16 cellular contexts compared by ENCODE assay signal in genomic region chrX:37863728-37864127, GRCh38. TPM values are rescaled to one million over a fixed set of nuclear protein-coding genes. Genes with fewer than 3 reads are reported as not detected.
DNase-seq lines count a peak whose midpoint lies in the region; ATAC-seq, FAIRE-seq and TF ChIP-seq lines count a peak whose summit lies in the region.
"Had no signal": no experiment of that assay in that cellular context is flagged by ENCODE, and none has a peak within 500 bp of the region (broad histone marks: within the 10 kb centered on the region; RNA-seq: fewer than 3 reads in every experiment).

No MANE protein-coding gene starts in this region.

- 31 to 32% methylated on average over 3 of the region's 3 CpGs for WGBS in pancreas, 2 donors

- peaks cover 0 to 2% (median 0%) of the 10 kb centered on the region in 3 donors for H3K4me1 ChIP-seq in pancreas

- intact Hi-C loops in pancreas (cut with DNase I) = no loop called here

- DNase-seq in HuH-7 (ENCODE audit: low spot score) (peak; percentile 14), left lobe of liver (ENCODE audit: low spot score) (no peak), pancreas (no peak), SHP77 (lab: John Stamatoyannopoulos, UW) (no peak), hypothalamus (lab: John Stamatoyannopoulos, UW) (no peak)
- DNase-seq: ACHN; CD4-positive, CD25-positive, alpha-beta regulatory T cell; DMS79; H7 had no signal

- TF ChIP-seq CTCF in 22Rv1 (IDR thresholded peaks at IDR 0.05) (no peak), pancreas (IDR thresholded peaks at IDR 0.05) (no peak)

- H3K27ac ChIP-seq in 22Rv1 (peak overlapping the region; percentile 26; the same call in 1 of the 2 replicates), pancreas (no peak overlapping the region)
- H3K27ac ChIP-seq: BLaER1 treated with 17β-estradiol and CSF1 and Interleukin-3, amounts not matched to agents 10 nM and 100 nM had no signal

- H3K9me3 ChIP-seq in pancreas = no peaks in the 10 kb centered on the region

- ATAC-seq in left lobe of liver = peak; percentile 46
- no peak for ATAC-seq in pancreas
- ATAC-seq in HG02623 (IDR thresholded peaks at IDR 0.05; ENCODE audit: unreplicated experiment) = no peak
- ATAC-seq: GM12878, GM23338 had no signal

- peaks cover 0 to 3% (median 0%) of the 10 kb centered on the region in 4 donors for H3K27me3 ChIP-seq in pancreas
- H3K27me3 ChIP-seq: BLaER1 treated with 17β-estradiol and CSF1 and Interleukin-3, amounts not matched to agents 10 nM and 100 nM had no signal

- peak; percentile 17 for FAIRE-seq in pancreas (lab: Jason Lieb, UNC)
- FAIRE-seq: GM12878, GM18507 had no signal

- H3K36me3 ChIP-seq in pancreas = no peaks in the 10 kb centered on the region
- H3K36me3 ChIP-seq: BLaER1 treated with 17β-estradiol and CSF1 and Interleukin-3, amounts not matched to agents 10 nM and 100 nM had no signal

- no peak overlapping the region for H3K4me3 ChIP-seq in pancreas
- H3K4me3 ChIP-seq: BLaER1 treated with 17β-estradiol and CSF1 and Interleukin-3, amounts not matched to agents 10 nM and 100 nM; GM12878; GM23338 had no signal

RNA-seq across cellular contexts. Expression of gene DYNLT3, which starts 16.4 kb away (rescaled TPM):
- 13.2 TPM for total RNA-seq in left lobe of liver
- total RNA-seq in pancreas = 10 to 100 TPM in 1 of 6 donors, 1 to 10 TPM in 5; 5.0 to 11.3 (median 6.8) TPM
- polyA plus RNA-seq in pancreas = 10 to 100 TPM in 1 of 2 donors, 1 to 10 TPM in 1; 8.5 to 18.8 TPM
- total RNA-seq: G401 had no signal
